Comparison of ENCODE assay signal across 14 cellular contexts in genomic region chr7:24245362-24245761, GRCh38. TPM values are rescaled to one million over a fixed set of nuclear protein-coding genes. Genes with fewer than 3 reads are reported as not detected.
DNase-seq lines count a peak whose midpoint lies in the region; ATAC-seq, FAIRE-seq and TF ChIP-seq lines count a peak whose summit lies in the region.
"Had no signal": no experiment of that assay in that cellular context is flagged by ENCODE, and none has a peak within 500 bp of the region (broad histone marks: within the 10 kb centered on the region; RNA-seq: fewer than 3 reads in every experiment).

No MANE protein-coding gene starts in this region.

- no peak for TF ChIP-seq CTCF in smooth muscle cell (IDR thresholded peaks at IDR 0.05; ENCODE audit: borderline replicate concordance, insufficient read depth, poor library complexity, severe bottlenecking)
- no peak for TF ChIP-seq CTCF in pancreas (IDR thresholded peaks at IDR 0.05)

- no peaks in the 10 kb centered on the region for H3K27me3 ChIP-seq in smooth muscle cell (ENCODE audit: low read depth)
- no peaks in the 10 kb centered on the region for H3K27me3 ChIP-seq in pancreas

- no peaks in the 10 kb centered on the region for H3K79me2 ChIP-seq in smooth muscle cell (ENCODE audit: low read depth)

- H3K9me3 ChIP-seq in smooth muscle cell (replicated peaks; ENCODE audit: low read depth) (no peaks in the 10 kb centered on the region), pancreas (no peaks in the 10 kb centered on the region)
- H3K9me3 ChIP-seq: mucosa of descending colon had no signal

- ATAC-seq in GM18498 (IDR thresholded peaks at IDR 0.05; ENCODE audit: unreplicated experiment), result peak; percentile 91
- ATAC-seq in GM19463 (IDR thresholded peaks at IDR 0.05; ENCODE audit: unreplicated experiment), result peak; percentile 92
- ATAC-seq in HG02885 (IDR thresholded peaks at IDR 0.05; ENCODE audit: poor library complexity, unreplicated experiment), result peak; percentile 71
- ATAC-seq in HG03571 (IDR thresholded peaks at IDR 0.05; ENCODE audit: unreplicated experiment), result peak; percentile 73
- ATAC-seq in pancreas, result no peak
- ATAC-seq: activated CD8-positive, alpha-beta memory T cell treated with anti-CD3 and anti-CD28 coated beads, Interleukin-2, amount 10 ng/mL, durations not matched to agents 7 days and 5 days; mucosa of descending colon had no signal

- no peaks in the 10 kb centered on the region for H4K20me1 ChIP-seq in smooth muscle cell (ENCODE audit: low read depth)

- intact Hi-C loops in pancreas (cut with DNase I), result no loop called here

- DNase-seq in RKO (ENCODE audit: low spot score) (no peak), putamen (ENCODE audit: low spot score) (no peak), smooth muscle cell (lab: John Stamatoyannopoulos, UW; ENCODE audit: unreplicated experiment) (no peak), pancreas (no peak)
- DNase-seq: activated CD8-positive, alpha-beta memory T cell treated with anti-CD3 and anti-CD28 coated beads, Interleukin-2, amount 10 ng/mL, durations not matched to agents 7 days and 5 days; DMS153; mucosa of descending colon; SHP77 treated with DMSO at 0.1 percent for 48 hours had no signal

- H3K9ac ChIP-seq in smooth muscle cell (ENCODE audit: low read depth), result no peak overlapping the region

- H3K27ac ChIP-seq in smooth muscle cell (ENCODE audit: low read depth) (no peak overlapping the region), pancreas (no peak overlapping the region)

- H3K4me2 ChIP-seq in smooth muscle cell, result no peak overlapping the region

- no peak for FAIRE-seq in pancreas (lab: Jason Lieb, UNC)
- FAIRE-seq: TTC549 had no signal

- no peak overlapping the region for H2AFZ ChIP-seq in smooth muscle cell (ENCODE audit: low read depth)

- H3K36me3 ChIP-seq in smooth muscle cell (ENCODE audit: low read depth), result no peaks in the 10 kb centered on the region
- no peaks in the 10 kb centered on the region for H3K36me3 ChIP-seq in pancreas

- H3K4me3 ChIP-seq in smooth muscle cell, result no peak overlapping the region
- H3K4me3 ChIP-seq in pancreas, result no peak overlapping the region
- H3K4me3 ChIP-seq: mucosa of descending colon had no signal

- H3F3A ChIP-seq in smooth muscle cell (ENCODE audit: low read depth), result no peaks in the 10 kb centered on the region

- H3K4me1 ChIP-seq in smooth muscle cell (ENCODE audit: low read depth) (no peaks in the 10 kb centered on the region), pancreas (no peaks in the 10 kb centered on the region)

RNA-seq across cellular contexts. Expression of gene NPY, which starts 38.6 kb away (rescaled TPM):
- total RNA-seq in smooth muscle cell, result 0.54 and 0.63 TPM in 2 replicates
- 5.4 and 10.6 TPM in 2 replicates for polyA plus RNA-seq in smooth muscle cell
- 1 to 10 TPM in 2 of 6 donors, under 1 TPM in 3, not detected in 1; 0.37 to 9.7 (median 0.82) TPM for total RNA-seq in pancreas
- 10 to 100 TPM; 35.7 to 58.7 TPM for polyA plus RNA-seq in pancreas
- total RNA-seq: activated CD8-positive, alpha-beta memory T cell treated with anti-CD3 and anti-CD28 coated beads, Interleukin-2, amount 10 ng/mL, durations not matched to agents 7 days and 5 days; progenitor cell of endocrine pancreas had no signal

Comparison
In these comparisons a context has a peak if more than half of its experiments do, and no peak if none do; other contexts are left out.
1. ATAC-seq: peak in GM18498 (single experiment), GM19463 (single experiment), HG02885 (single experiment) and HG03571 (single experiment); none in pancreas (0 of 4).